ENCODE assay signal across 14 cellular contexts in genomic region chr2:120177973-120178372, GRCh38. TPM values are rescaled to one million over a fixed set of nuclear protein-coding genes. Genes with fewer than 3 reads are reported as not detected.
DNase-seq lines count a peak whose midpoint lies in the region; ATAC-seq lines count a peak whose summit lies in the region.
"Had no signal": no experiment of that assay in that cellular context is flagged by ENCODE, and none has a peak within 500 bp of the region (broad histone marks: within the 10 kb centered on the region; RNA-seq: fewer than 3 reads in every experiment).

No MANE protein-coding gene starts in this region.

- H3K27me3 ChIP-seq in CD8-positive, alpha-beta memory T cell (ENCODE audit: insufficient read depth, low read length, poor library complexity, severe bottlenecking) = no peaks in the 10 kb centered on the region
- H3K27me3 ChIP-seq: cardiac muscle cell, heart right ventricle had no signal

- no peaks in the 10 kb centered on the region for H3K27me3 Mint-ChIP-seq in CD8-positive, alpha-beta memory T cell
- H3K27me3 Mint-ChIP-seq in IgD-negative memory B cell = no peaks in the 10 kb centered on the region
- no peaks in the 10 kb centered on the region for H3K27me3 Mint-ChIP-seq in natural killer cell treated with Interleukin-12 subunit alpha and Interleukin-12 subunit beta and Interleukin-15 and Interleukin-18, amount 100 ng/mL, for 72 hours

- CTCF ChIA-PET in CD8-positive, alpha-beta memory T cell (lab: Charles Lee) = interaction anchor here (1.9 to 5.0 kb wide), 6 partner anchors 68 to 500 kb away, joined by 4 to 69 read pairs (median 25); partner anchors contain the start of genes PTPN4 and TMEM177

- POLR2A ChIA-PET in CD8-positive, alpha-beta memory T cell (lab: Charles Lee) = interaction anchor here (1.4 to 1.9 kb wide), 3 partner anchors 45 to 499 kb away, joined by 3 to 9 read pairs (median 5); partner anchors contain the start of genes TMEM177 and TMEM185B

- no peak for ATAC-seq in activated naive CD4-positive, alpha-beta T cell treated with anti-CD3 and anti-CD28 coated beads, Interleukin-2, amount 50 U/mL, for 72 hours
- ATAC-seq in natural killer cell treated with Interleukin-12 subunit alpha and Interleukin-12 subunit beta and Interleukin-15 and Interleukin-18, amount 100 ng/mL, for 72 hours = no peak
- no peak for ATAC-seq in HG03108 (IDR thresholded peaks at IDR 0.05; ENCODE audit: unreplicated experiment)
- ATAC-seq in HG02610 (IDR thresholded peaks at IDR 0.05; ENCODE audit: unreplicated experiment) = no peak

- H3K4me1 ChIP-seq in CD8-positive, alpha-beta memory T cell (ENCODE audit: insufficient read depth, low read length) = peaks cover 74% of the 10 kb centered on the region

- peaks cover 0 to 2% (median 0%) of the 10 kb centered on the region in 3 donors for H3K36me3 Mint-ChIP-seq in CD8-positive, alpha-beta memory T cell
- no peaks in the 10 kb centered on the region for H3K36me3 Mint-ChIP-seq in IgD-negative memory B cell
- peaks cover 5 to 10% of the 10 kb centered on the region in 2 donors for H3K36me3 Mint-ChIP-seq in activated naive CD4-positive, alpha-beta T cell treated with anti-CD3 and anti-CD28 coated beads, Interleukin-2, amount 50 U/mL, for 72 hours
- no peaks in the 10 kb centered on the region for H3K36me3 Mint-ChIP-seq in natural killer cell treated with Interleukin-12 subunit alpha and Interleukin-12 subunit beta and Interleukin-15 and Interleukin-18, amount 100 ng/mL, for 72 hours
- H3K36me3 Mint-ChIP-seq: CD14-positive monocyte had no signal

- H3K4me1 Mint-ChIP-seq in CD8-positive, alpha-beta memory T cell = peaks cover 53 to 71% (median 63%) of the 10 kb centered on the region in 3 donors
- H3K4me1 Mint-ChIP-seq in IgD-negative memory B cell = peaks cover 18 to 36% (median 23%) of the 10 kb centered on the region in 3 donors
- peaks cover 27 to 45% of the 10 kb centered on the region in 2 donors for H3K4me1 Mint-ChIP-seq in natural killer cell treated with Interleukin-12 subunit alpha and Interleukin-12 subunit beta and Interleukin-15 and Interleukin-18, amount 100 ng/mL, for 72 hours (ENCODE audit: low read depth in 2 of 2)

- peak in 1 of 5 donors; percentile 10 for DNase-seq in CD8-positive, alpha-beta memory T cell
- DNase-seq in activated naive CD4-positive, alpha-beta T cell treated with anti-CD3 and anti-CD28 coated beads, Interleukin-2, amount 50 U/mL, for 72 hours (ENCODE audit: low spot score in 2 of 2) = no peak
- DNase-seq in natural killer cell treated with Interleukin-12 subunit alpha and Interleukin-12 subunit beta and Interleukin-15 and Interleukin-18, amount 100 ng/mL, for 72 hours (ENCODE audit: low spot score) = no peak
- no peak for DNase-seq in NOMO-1 (lab: John Stamatoyannopoulos, UW; ENCODE audit: unreplicated experiment in 2 of 2)
- DNase-seq: heart right ventricle, left colon, NCI-H2107, nephron progenitor cell, WERI-Rb-1 had no signal

- no peaks in the 10 kb centered on the region for H3K9me3 ChIP-seq in CD8-positive, alpha-beta memory T cell (ENCODE audit: low read length)
- H3K9me3 ChIP-seq: heart right ventricle had no signal

- H3K9me3 Mint-ChIP-seq in CD8-positive, alpha-beta memory T cell = no peaks in the 10 kb centered on the region
- H3K9me3 Mint-ChIP-seq in IgD-negative memory B cell = no peaks in the 10 kb centered on the region
- H3K9me3 Mint-ChIP-seq in activated naive CD4-positive, alpha-beta T cell treated with anti-CD3 and anti-CD28 coated beads, Interleukin-2, amount 50 U/mL, for 72 hours = peaks cover 0 to 7% of the 10 kb centered on the region in 2 donors
- peaks cover 1% of the 10 kb centered on the region for H3K9me3 Mint-ChIP-seq in natural killer cell treated with Interleukin-12 subunit alpha and Interleukin-12 subunit beta and Interleukin-15 and Interleukin-18, amount 100 ng/mL, for 72 hours
- H3K9me3 Mint-ChIP-seq: nephron progenitor cell had no signal

- H3K4me3 Mint-ChIP-seq in CD8-positive, alpha-beta memory T cell = peak overlapping the region; percentile 88 to 99 (median 95)
- peak overlapping the region; percentile 12 to 98 (median 82) for H3K4me3 Mint-ChIP-seq in IgD-negative memory B cell
- peak overlapping the region; percentile 99 for H3K4me3 Mint-ChIP-seq in natural killer cell treated with Interleukin-12 subunit alpha and Interleukin-12 subunit beta and Interleukin-15 and Interleukin-18, amount 100 ng/mL, for 72 hours
- H3K4me3 Mint-ChIP-seq: nephron progenitor cell had no signal

- H3K36me3 ChIP-seq in CD8-positive, alpha-beta memory T cell (ENCODE audit: insufficient read depth, low read length) = no peaks in the 10 kb centered on the region
- H3K36me3 ChIP-seq: WERI-Rb-1 had no signal

- peak overlapping the region; percentile 29 for H3K4me3 ChIP-seq in CD8-positive, alpha-beta memory T cell (ENCODE audit: low read length)
- H3K4me3 ChIP-seq: cardiac muscle cell had no signal

- H3K27ac ChIP-seq in CD8-positive, alpha-beta memory T cell (ENCODE audit: low read depth, low read length) = no peak overlapping the region
- H3K27ac ChIP-seq: cardiac muscle cell, WERI-Rb-1 had no signal

- peak overlapping the region; percentile 91 to 99 (median 98) for H3K27ac Mint-ChIP-seq in CD8-positive, alpha-beta memory T cell
- H3K27ac Mint-ChIP-seq in IgD-negative memory B cell = peak overlapping the region; percentile 91 to 93 (median 92)
- H3K27ac Mint-ChIP-seq in activated naive CD4-positive, alpha-beta T cell treated with anti-CD3 and anti-CD28 coated beads, Interleukin-2, amount 50 U/mL, for 72 hours = peak overlapping the region; percentile 96
- H3K27ac Mint-ChIP-seq in natural killer cell treated with Interleukin-12 subunit alpha and Interleukin-12 subunit beta and Interleukin-15 and Interleukin-18, amount 100 ng/mL, for 72 hours = peak overlapping the region; percentile 98
- H3K27ac Mint-ChIP-seq: nephron progenitor cell had no signal

RNA-seq across cellular contexts. Expression of gene TMEM185B, which starts 45.2 kb away (rescaled TPM):
- total RNA-seq in CD8-positive, alpha-beta memory T cell = 10 to 100 TPM; 32.3 to 33.5 TPM
- polyA plus RNA-seq in CD8-positive, alpha-beta memory T cell = 22.9 TPM
- polyA plus RNA-seq in IgD-negative memory B cell = 29.1 TPM
- total RNA-seq in activated naive CD4-positive, alpha-beta T cell treated with anti-CD3 and anti-CD28 coated beads, Interleukin-2, amount 50 U/mL, for 72 hours = 10 to 100 TPM; 11.9 to 22.5 TPM
- total RNA-seq in natural killer cell treated with Interleukin-12 subunit alpha and Interleukin-12 subunit beta and Interleukin-15 and Interleukin-18, amount 100 ng/mL, for 72 hours = 10 to 100 TPM; 27.9 to 33.0 TPM
